ENCODE assay signal across 12 cellular contexts in the genomic region with DNA sequence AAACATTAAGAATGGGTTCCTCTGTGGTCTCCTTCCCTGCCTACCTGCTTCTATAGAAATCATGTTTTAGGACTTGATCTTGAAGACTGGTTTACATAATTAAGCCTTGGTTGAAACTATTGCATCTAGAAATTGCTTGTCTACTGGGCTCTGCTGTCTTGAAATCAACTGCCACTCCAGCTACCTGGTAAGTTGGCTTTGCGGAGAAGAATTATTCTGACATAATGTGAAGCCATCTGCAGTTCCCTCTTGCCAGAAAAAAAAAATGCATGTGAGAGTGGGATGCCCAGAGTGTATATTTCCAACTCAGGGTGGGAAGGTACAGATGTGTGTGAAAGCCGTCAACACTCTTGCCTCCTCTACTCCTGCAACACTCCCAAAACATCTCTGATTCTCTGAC. TPM values are rescaled to one million over a fixed set of nuclear protein-coding genes. Genes with fewer than 3 reads are reported as not detected.
"Had no signal": no experiment of that assay in that cellular context is flagged by ENCODE, and none has a peak within 500 bp of the region (broad histone marks: within the 10 kb centered on the region; RNA-seq: fewer than 3 reads in every experiment).

No MANE protein-coding gene starts in this region.

- H3K4me3 Mint-ChIP-seq: HFFc6, IgD-negative memory B cell had no signal

- ATAC-seq: HCT116, HepG2 had no signal

- H3K4me1 Mint-ChIP-seq: IgD-negative memory B cell had no signal

- H3K27ac ChIP-seq: GM23248, HL-60 had no signal

- DNase-seq: GM23248, GOT3, HFFc6, KBM-7 had no signal

- H3K4me3 ChIP-seq: GM23248, HAP-1 had no signal

- H3K9me3 Mint-ChIP-seq: HFFc6 had no signal

- H3K27ac Mint-ChIP-seq: HFFc6, IgD-negative memory B cell had no signal

RNA-seq across cellular contexts. Expression of a gene that starts 27.2 kb away (rescaled TPM):
- total RNA-seq: GM23248, H4, H7, HFFc6, HT1080 had no signal
